Comparison of ENCODE assay signal across 17 cellular contexts in genomic region chr10:44970812-44971395, GRCh38. TPM values are rescaled to one million over a fixed set of nuclear protein-coding genes. Genes with fewer than 3 reads are reported as not detected.
DNase-seq lines count a peak whose midpoint lies in the region; ATAC-seq and TF ChIP-seq lines count a peak whose summit lies in the region.
"Had no signal": no experiment of that assay in that cellular context is flagged by ENCODE, and none has a peak within 500 bp of the region (broad histone marks: within the 10 kb centered on the region; RNA-seq: fewer than 3 reads in every experiment).

No MANE protein-coding gene starts in this region.

- no peak overlapping the region for H3K4me3 Mint-ChIP-seq in T-helper 1 cell treated with Interleukin-12 subunit alpha and Interleukin-12 subunit beta and Interleukin-4 antibody, amounts not matched to agents 30 μg/mL and 1 μg/mL, for 36 hours
- H3K4me3 Mint-ChIP-seq in chondrocyte (ENCODE audit: unreplicated experiment) = no peak overlapping the region
- H3K4me3 Mint-ChIP-seq: GM23338 had no signal

- intact Hi-C loops in sciatic nerve (cut with DNase I) = no loop called here

- ATAC-seq in sciatic nerve (no peak), GM18502 (IDR thresholded peaks at IDR 0.05; ENCODE audit: poor library complexity, unreplicated experiment) (no peak)
- ATAC-seq: GM23338, PC-3 had no signal

- H3K27me3 Mint-ChIP-seq in T-helper 1 cell treated with Interleukin-12 subunit alpha and Interleukin-12 subunit beta and Interleukin-4 antibody, amounts not matched to agents 30 μg/mL and 1 μg/mL, for 36 hours (ENCODE audit: low read depth) = no peaks in the 10 kb centered on the region
- no peaks in the 10 kb centered on the region for H3K27me3 Mint-ChIP-seq in chondrocyte (ENCODE audit: low read depth)

- H3K36me3 Mint-ChIP-seq in T-helper 1 cell treated with Interleukin-12 subunit alpha and Interleukin-12 subunit beta and Interleukin-4 antibody, amounts not matched to agents 30 μg/mL and 1 μg/mL, for 36 hours (ENCODE audit: low read depth) = peaks cover 2% of the 10 kb centered on the region
- H3K36me3 Mint-ChIP-seq in chondrocyte (ENCODE audit: low read depth) = peaks cover 15% of the 10 kb centered on the region

- DNase-seq in T-helper 1 cell = no peak
- no peak for DNase-seq in chondrocyte (ENCODE audit: low spot score)
- peak; percentile 42 for DNase-seq in sciatic nerve (ENCODE audit: low spot score)
- DNase-seq in AG20443 (ENCODE audit: low spot score) = no peak
- DNase-seq: DND-41, GDM1, NCI-H1048, NCI-H1436 treated with DMSO at 0.1 percent for 48 hours, NCI-H2081, NCI-H510A, NCI-H82, PC-3, SJCRH30 had no signal

- H3K27ac Mint-ChIP-seq in T-helper 1 cell treated with Interleukin-12 subunit alpha and Interleukin-12 subunit beta and Interleukin-4 antibody, amounts not matched to agents 30 μg/mL and 1 μg/mL, for 36 hours = peak overlapping the region; percentile 62
- H3K27ac Mint-ChIP-seq in chondrocyte (ENCODE audit: unreplicated experiment) = peak overlapping the region; percentile 17
- H3K27ac Mint-ChIP-seq: GM23338 had no signal

- H3K4me1 Mint-ChIP-seq in T-helper 1 cell treated with Interleukin-12 subunit alpha and Interleukin-12 subunit beta and Interleukin-4 antibody, amounts not matched to agents 30 μg/mL and 1 μg/mL, for 36 hours (ENCODE audit: low read depth) = peaks cover 39% of the 10 kb centered on the region
- peaks cover 48% of the 10 kb centered on the region for H3K4me1 Mint-ChIP-seq in chondrocyte (ENCODE audit: low read depth)

- no peak for TF ChIP-seq CTCF in chondrocyte (IDR thresholded peaks at IDR 0.05)

- no peaks in the 10 kb centered on the region for H3K9me3 Mint-ChIP-seq in T-helper 1 cell treated with Interleukin-12 subunit alpha and Interleukin-12 subunit beta and Interleukin-4 antibody, amounts not matched to agents 30 μg/mL and 1 μg/mL, for 36 hours
- H3K9me3 Mint-ChIP-seq in chondrocyte (ENCODE audit: low read depth) = no peaks in the 10 kb centered on the region
- H3K9me3 Mint-ChIP-seq: GM23338 had no signal

RNA-seq across cellular contexts. Expression of gene DEPP1, which starts 7.7 kb away (rescaled TPM):
- total RNA-seq in chondrocyte (9.4 to 105 TPM (median 105 TPM) in 3 replicates), sciatic nerve (190 TPM)

RNA-seq across cellular contexts. Expression of gene RASSF4, which starts 11.3 kb away (rescaled TPM):
- total RNA-seq in chondrocyte (24.6 to 37.8 TPM (median 35.9 TPM) in 3 replicates), sciatic nerve (63.7 TPM)
- total RNA-seq: MCF 10A had no signal

RNA-seq across cellular contexts. Expression of gene ZNF22, which starts 29.8 kb away (rescaled TPM):
- total RNA-seq in chondrocyte (15.5 to 21.6 TPM (median 19.8 TPM) in 3 replicates), sciatic nerve (24.9 TPM)

RNA-seq across cellular contexts. Expression of gene TMEM72, which starts 59.8 kb away (rescaled TPM):
- total RNA-seq in chondrocyte (not detected in 3 replicates), sciatic nerve (not detected)
- total RNA-seq: GM23338, MCF 10A, PC-3 had no signal
